In the genomic region with DNA sequence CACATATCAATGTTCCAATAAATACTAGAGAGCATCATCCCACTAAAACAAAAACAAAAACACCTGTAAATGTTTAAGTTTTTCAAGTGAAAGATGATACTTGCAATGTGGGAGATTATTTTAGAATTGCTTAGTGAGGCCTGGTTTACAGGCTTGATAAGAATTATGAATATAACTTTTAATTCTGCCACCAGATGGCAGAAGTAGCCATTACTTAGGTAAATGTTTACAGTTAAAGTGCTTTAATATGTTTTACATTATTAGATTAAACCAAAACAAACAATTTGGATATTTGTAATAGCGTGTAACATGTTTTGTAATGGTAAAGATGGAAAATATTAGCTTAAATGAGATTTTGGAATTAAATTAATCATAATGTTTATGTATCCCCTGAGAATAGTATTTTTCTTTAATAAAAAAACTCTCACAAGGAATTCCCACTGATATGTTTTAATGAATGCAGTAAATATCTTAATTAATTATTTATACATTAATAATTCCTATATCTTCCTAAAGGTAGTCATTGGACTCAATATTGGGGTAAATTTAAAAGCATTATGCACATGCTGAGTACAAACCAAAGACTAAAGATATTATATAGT, we compare ENCODE assay signal across 9 cellular contexts.
A peak's percentile ranks its signal among the peaks of the same experiment; 100 is the strongest.
DNase-seq lines count a peak whose midpoint lies in the region; ATAC-seq and TF ChIP-seq lines count a peak whose summit lies in the region.
"Had no signal": no experiment of that assay in that cellular context is flagged by ENCODE, and none has a peak within 500 bp of the region (broad histone marks: within the 10 kb centered on the region; RNA-seq: fewer than 3 reads in every experiment).

No MANE protein-coding gene starts in this region.

- H3K27me3 ChIP-seq in GM23338 (ENCODE audit: insufficient read depth): no peaks in the 10 kb centered on the region
- no peaks in the 10 kb centered on the region for H3K27me3 ChIP-seq in RWPE2 (ENCODE audit: insufficient read depth, poor library complexity, severe bottlenecking)

- no peaks in the 10 kb centered on the region for H3K36me3 Mint-ChIP-seq in GM23338 (ENCODE audit: low read depth)
- no peaks in the 10 kb centered on the region for H3K36me3 Mint-ChIP-seq in natural killer cell
- no peaks in the 10 kb centered on the region for H3K36me3 Mint-ChIP-seq in natural killer cell treated with Interleukin-12 subunit alpha and Interleukin-12 subunit beta and Interleukin-15 and Interleukin-18, amount 100 ng/mL, for 72 hours

- no peaks in the 10 kb centered on the region for H3K9me2 ChIP-seq in GM23338 (ENCODE audit: insufficient read depth)

- no peaks in the 10 kb centered on the region for H3K9me3 ChIP-seq in RWPE2 (ENCODE audit: severe bottlenecking)

- H3K36me3 ChIP-seq in GM23338 (ENCODE audit: insufficient read depth): no peaks in the 10 kb centered on the region
- no peaks in the 10 kb centered on the region for H3K36me3 ChIP-seq in RWPE2 (ENCODE audit: low read depth)

- H3K27ac ChIP-seq in GM23338 (ENCODE audit: low read depth) (no peak overlapping the region), RWPE2 (ENCODE audit: poor library complexity, severe bottlenecking) (no peak overlapping the region)

- H3K4me1 Mint-ChIP-seq in GM23338 (no peaks in the 10 kb centered on the region), natural killer cell (no peaks in the 10 kb centered on the region)
- no peaks in the 10 kb centered on the region for H3K4me1 Mint-ChIP-seq in natural killer cell treated with Interleukin-12 subunit alpha and Interleukin-12 subunit beta and Interleukin-15 and Interleukin-18, amount 100 ng/mL, for 72 hours (ENCODE audit: low read depth in 2 of 2)
- H3K4me1 Mint-ChIP-seq: central memory CD8-positive, alpha-beta T cell had no signal

- no peak overlapping the region for H3K4me2 ChIP-seq in GM23338

- H3K79me2 ChIP-seq in GM23338 (replicated peaks; ENCODE audit: insufficient read depth): no peaks in the 10 kb centered on the region

- H2AFZ ChIP-seq in GM23338: no peak overlapping the region

- no peaks in the 10 kb centered on the region for H3F3A ChIP-seq in GM23338 (replicated peaks; ENCODE audit: low read depth)

- no peaks in the 10 kb centered on the region for H3K4me1 ChIP-seq in GM23338 (ENCODE audit: insufficient read depth)
- no peaks in the 10 kb centered on the region for H3K4me1 ChIP-seq in RWPE2 (ENCODE audit: insufficient read depth, poor library complexity, severe bottlenecking)

- H4K20me1 ChIP-seq in GM23338 (replicated peaks; ENCODE audit: insufficient read depth): no peaks in the 10 kb centered on the region

- H3K27ac Mint-ChIP-seq in GM23338 (no peak overlapping the region), natural killer cell (no peak overlapping the region)
- H3K27ac Mint-ChIP-seq in natural killer cell treated with Interleukin-12 subunit alpha and Interleukin-12 subunit beta and Interleukin-15 and Interleukin-18, amount 100 ng/mL, for 72 hours: no peak overlapping the region

- no peak for ATAC-seq in GM23338
- ATAC-seq in RWPE2 (ENCODE audit: low read depth): no peak
- ATAC-seq in natural killer cell: no peak
- no peak for ATAC-seq in GM19455 (IDR thresholded peaks at IDR 0.05; ENCODE audit: unreplicated experiment)
- no peak for ATAC-seq in natural killer cell treated with Interleukin-12 subunit alpha and Interleukin-12 subunit beta and Interleukin-15 and Interleukin-18, amount 100 ng/mL, for 72 hours
- ATAC-seq in GM21515 (IDR thresholded peaks at IDR 0.05; ENCODE audit: unreplicated experiment): no peak

- H3K27me3 Mint-ChIP-seq in GM23338 (ENCODE audit: insufficient read depth, low read depth, poor library complexity): no peaks in the 10 kb centered on the region
- no peaks in the 10 kb centered on the region for H3K27me3 Mint-ChIP-seq in natural killer cell (ENCODE audit: low read depth in 2 of 2)
- H3K27me3 Mint-ChIP-seq in natural killer cell treated with Interleukin-12 subunit alpha and Interleukin-12 subunit beta and Interleukin-15 and Interleukin-18, amount 100 ng/mL, for 72 hours: no peaks in the 10 kb centered on the region
- H3K27me3 Mint-ChIP-seq: central memory CD8-positive, alpha-beta T cell had no signal

- H3K4me3 ChIP-seq in AG09309 (ENCODE audit: control insufficient read depth, low read depth, low read length) (no peak overlapping the region), GM23338 (no peak overlapping the region), RWPE2 (ENCODE audit: severe bottlenecking) (no peak overlapping the region)

- TF ChIP-seq CTCF in AG09309 (IDR thresholded peaks at IDR 0.05; ENCODE audit: control insufficient read depth, insufficient read depth, low read depth, low read length, missing control alignments) (peak; percentile 26), GM23338 (conservative IDR thresholded peaks at IDR 0.05; ENCODE audit: low read depth in 2 of 2) (peak in 1 of 2 experiments; percentile 53; a peak in 3 of 4 replicates), RWPE2 (IDR thresholded peaks at IDR 0.05; ENCODE audit: poor library complexity, severe bottlenecking) (peak; percentile 74), natural killer cell (IDR thresholded peaks at IDR 0.05) (no peak)

- DNase-seq in AG09309 (ENCODE audit: low read depth) (peak; percentile 1), GM23338 (ENCODE audit: low spot score) (peak; percentile 17), RWPE2 (ENCODE audit: low spot score) (no peak), iPS-NIHi11 (ENCODE audit: low spot score) (peak; percentile 7), natural killer cell (no peak)
- DNase-seq in natural killer cell treated with Interleukin-12 subunit alpha and Interleukin-12 subunit beta and Interleukin-15 and Interleukin-18, amount 100 ng/mL, for 72 hours (ENCODE audit: low spot score): no peak

- intact Hi-C loops in natural killer cell (cut with micrococcal nuclease): no loop called here

- H3K9me3 Mint-ChIP-seq in GM23338 (no peaks in the 10 kb centered on the region), natural killer cell (peaks cover 0 to 2% of the 10 kb centered on the region in 2 donors)
- no peaks in the 10 kb centered on the region for H3K9me3 Mint-ChIP-seq in natural killer cell treated with Interleukin-12 subunit alpha and Interleukin-12 subunit beta and Interleukin-15 and Interleukin-18, amount 100 ng/mL, for 72 hours
- H3K9me3 Mint-ChIP-seq: central memory CD8-positive, alpha-beta T cell had no signal

- H3K4me3 Mint-ChIP-seq in GM23338 (no peak overlapping the region), natural killer cell (no peak overlapping the region)
- no peak overlapping the region for H3K4me3 Mint-ChIP-seq in natural killer cell treated with Interleukin-12 subunit alpha and Interleukin-12 subunit beta and Interleukin-15 and Interleukin-18, amount 100 ng/mL, for 72 hours
- H3K4me3 Mint-ChIP-seq: central memory CD8-positive, alpha-beta T cell had no signal

TF ChIP-seq in GM23338, 12 proteins besides CTCF, POLR2A, EP300 and RAD21:
- TF ChIP-seq, protein P1, sequence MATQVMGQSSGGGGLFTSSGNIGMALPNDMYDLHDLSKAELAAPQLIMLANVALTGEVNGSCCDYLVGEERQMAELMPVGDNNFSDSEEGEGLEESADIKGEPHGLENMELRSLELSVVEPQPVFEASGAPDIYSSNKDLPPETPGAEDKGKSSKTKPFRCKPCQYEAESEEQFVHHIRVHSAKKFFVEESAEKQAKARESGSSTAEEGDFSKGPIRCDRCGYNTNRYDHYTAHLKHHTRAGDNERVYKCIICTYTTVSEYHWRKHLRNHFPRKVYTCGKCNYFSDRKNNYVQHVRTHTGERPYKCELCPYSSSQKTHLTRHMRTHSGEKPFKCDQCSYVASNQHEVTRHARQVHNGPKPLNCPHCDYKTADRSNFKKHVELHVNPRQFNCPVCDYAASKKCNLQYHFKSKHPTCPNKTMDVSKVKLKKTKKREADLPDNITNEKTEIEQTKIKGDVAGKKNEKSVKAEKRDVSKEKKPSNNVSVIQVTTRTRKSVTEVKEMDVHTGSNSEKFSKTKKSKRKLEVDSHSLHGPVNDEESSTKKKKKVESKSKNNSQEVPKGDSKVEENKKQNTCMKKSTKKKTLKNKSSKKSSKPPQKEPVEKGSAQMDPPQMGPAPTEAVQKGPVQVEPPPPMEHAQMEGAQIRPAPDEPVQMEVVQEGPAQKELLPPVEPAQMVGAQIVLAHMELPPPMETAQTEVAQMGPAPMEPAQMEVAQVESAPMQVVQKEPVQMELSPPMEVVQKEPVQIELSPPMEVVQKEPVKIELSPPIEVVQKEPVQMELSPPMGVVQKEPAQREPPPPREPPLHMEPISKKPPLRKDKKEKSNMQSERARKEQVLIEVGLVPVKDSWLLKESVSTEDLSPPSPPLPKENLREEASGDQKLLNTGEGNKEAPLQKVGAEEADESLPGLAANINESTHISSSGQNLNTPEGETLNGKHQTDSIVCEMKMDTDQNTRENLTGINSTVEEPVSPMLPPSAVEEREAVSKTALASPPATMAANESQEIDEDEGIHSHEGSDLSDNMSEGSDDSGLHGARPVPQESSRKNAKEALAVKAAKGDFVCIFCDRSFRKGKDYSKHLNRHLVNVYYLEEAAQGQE (IDR thresholded peaks at IDR 0.05; ENCODE audit: unreplicated experiment): no peak

Comparison
In these comparisons a context has a peak if more than half of its experiments do, and no peak if none do; other contexts are left out.
1. DNase-seq: peak in AG09309 (single experiment), GM23338 (single experiment) and iPS-NIHi11 (single experiment); none in RWPE2 (single experiment), natural killer cell (single experiment) and natural killer cell treated with Interleukin-12 subunit alpha and Interleukin-12 subunit beta and Interleukin-15 and Interleukin-18, amount 100 ng/mL, for 72 hours (single experiment).